ENCODE assay signal across 8 cellular contexts in the genomic region with DNA sequence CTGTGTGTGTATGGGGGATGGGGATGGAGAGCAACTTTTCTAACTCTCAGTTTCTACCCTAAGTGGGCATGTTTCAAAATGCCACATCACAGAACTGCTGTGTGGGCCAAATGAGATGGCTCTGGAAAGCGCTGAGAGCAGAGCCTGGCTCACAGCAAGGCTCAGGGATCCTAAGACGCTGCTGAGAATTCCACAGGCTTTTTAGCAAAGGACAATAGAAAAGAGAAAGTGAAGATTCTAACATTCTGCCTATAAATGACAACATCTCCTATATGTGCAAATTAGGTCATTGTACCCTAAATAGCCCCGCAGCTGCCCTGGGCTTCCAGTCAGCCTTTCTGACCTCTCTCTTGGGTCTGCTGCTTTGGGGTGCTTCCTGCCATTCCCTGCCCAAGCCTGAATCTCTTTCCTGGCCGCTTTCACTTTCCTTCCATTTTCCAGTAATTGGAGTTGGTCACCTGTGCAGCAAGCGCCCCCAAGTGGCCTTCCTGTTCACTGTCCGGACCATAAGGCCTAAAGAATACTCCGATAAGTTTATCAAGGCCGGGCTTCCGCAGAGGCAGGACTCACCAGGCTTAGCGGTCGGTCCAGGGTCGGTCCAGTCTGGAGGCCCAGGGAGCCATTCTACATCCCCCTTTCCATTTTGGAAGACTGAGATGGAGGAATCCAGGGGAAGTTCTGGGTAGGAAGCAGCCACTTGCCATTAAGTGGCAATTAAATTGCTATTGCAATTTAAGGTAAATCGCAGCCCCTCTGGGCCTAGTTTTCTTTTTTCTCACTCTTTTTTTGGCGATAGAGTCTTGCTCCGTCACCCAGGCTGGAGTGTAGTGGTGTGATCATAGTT. TPM values are rescaled to one million over a fixed set of nuclear protein-coding genes. Genes with fewer than 3 reads are reported as not detected.
DNase-seq lines count a peak whose midpoint lies in the region; TF ChIP-seq lines count a peak whose summit lies in the region.

No MANE protein-coding gene starts in this region.

- no peak for TF ChIP-seq EP300 in stomach (IDR thresholded peaks at IDR 0.05)

- WGBS in neuronal stem cell (ENCODE audit: extremely low coverage in 2 of 2, insufficient read length in 2 of 2, insufficient replicate concordance in 1 of 2), 2 donors, result no CpG with 5 or more reads among the region's 15 CpGs
- 11 to 16% (median 12%) methylated on average over 15 of the region's 15 CpGs for WGBS in stomach, 5 donors

- H3K27ac ChIP-seq in neuronal stem cell (replicated peaks; ENCODE audit: low read length) (peak overlapping the region; percentile 45), stomach (peak overlapping the region; percentile 49 to 86 (median 85))

- DNase-seq in EH (ENCODE audit: low read depth) (peak; percentile 91), Kasumi-1 (lab: John Stamatoyannopoulos, UW) (peak; percentile 55 to 60), SHP77 (lab: John Stamatoyannopoulos, UW) (peak; percentile 85 to 91), fibroblast of villous mesenchyme (ENCODE audit: low read depth) (peak; percentile 95), neuronal stem cell (ENCODE audit: low spot score) (peak; percentile 79), stomach (peak; percentile 94), cortex of kidney (lab: John Stamatoyannopoulos, UW) (no peak)
- DNase-seq in activated effector memory CD4-positive, alpha-beta T cell treated with anti-CD3 and anti-CD28 coated beads, Interleukin-2, amount 50 U/mL, for 16 hours, result peak; percentile 90

- no peak overlapping the region for H3K4ac ChIP-seq in neuronal stem cell (ENCODE audit: low read length)

- H3K27me3 ChIP-seq in neuronal stem cell (ENCODE audit: control insufficient read depth in 3 of 3, insufficient read depth in 3 of 3, low read depth in 1 of 3, low read length in 3 of 3) (no peaks in the 10 kb centered on the region), stomach (no peaks in the 10 kb centered on the region)

- peak; percentile 94 for TF ChIP-seq CTCF in fibroblast of villous mesenchyme (IDR thresholded peaks at IDR 0.05; ENCODE audit: insufficient read depth, low read depth, low read length)
- TF ChIP-seq CTCF in stomach (IDR thresholded peaks at IDR 0.05), result peak in 5 of 7 experiments; percentile 77 to 96 (median 88)

- H2BK120ac ChIP-seq in neuronal stem cell (ENCODE audit: low read depth, low read length), result no peak overlapping the region

- H2AK5ac ChIP-seq in neuronal stem cell (ENCODE audit: low read depth, low read length), result no peak overlapping the region

- TF ChIP-seq POLR2A in stomach (IDR thresholded peaks at IDR 0.05), result no peak

- no peak overlapping the region for H3K9ac ChIP-seq in neuronal stem cell (ENCODE audit: low read depth, low read length, poor library complexity)

- no peak overlapping the region for H2BK5ac ChIP-seq in neuronal stem cell (ENCODE audit: low read length)

- no peak overlapping the region for H3K4me2 ChIP-seq in neuronal stem cell (ENCODE audit: insufficient read depth, low read length, poor library complexity, severe bottlenecking)

- peak overlapping the region; percentile 89 for H2AFZ ChIP-seq in neuronal stem cell (ENCODE audit: low read length)

- peak overlapping the region; percentile 34 for H3K4me3 ChIP-seq in fibroblast of villous mesenchyme (ENCODE audit: low read depth, low read length)
- H3K4me3 ChIP-seq in neuronal stem cell (ENCODE audit: low read length in 2 of 2), result peak overlapping the region in 1 of 2 donors; percentile 25
- peak overlapping the region; percentile 27 to 40 (median 29) for H3K4me3 ChIP-seq in stomach

- peak overlapping the region; percentile 75 for H3K18ac ChIP-seq in neuronal stem cell (ENCODE audit: low read length)

- no peak overlapping the region for H3K23ac ChIP-seq in neuronal stem cell (ENCODE audit: low read depth, low read length, poor library complexity)

- intact Hi-C loops in stomach (cut with DNase I; ENCODE audit: low total_unique reads), result no loop called here

- H3K4me1 ChIP-seq in neuronal stem cell (ENCODE audit: control insufficient read depth in 2 of 2, insufficient read depth in 1 of 2, low read depth in 1 of 2, low read length in 2 of 2), result peaks cover 20 to 29% of the 10 kb centered on the region in 2 donors
- peaks cover 16 to 49% (median 32%) of the 10 kb centered on the region in 4 donors for H3K4me1 ChIP-seq in stomach

- peaks cover 4% of the 10 kb centered on the region for H3K79me1 ChIP-seq in neuronal stem cell (ENCODE audit: low read depth, low read length)

- H4K8ac ChIP-seq in neuronal stem cell (ENCODE audit: low read depth, low read length), result no peak overlapping the region

- H3K14ac ChIP-seq in neuronal stem cell (ENCODE audit: low read length), result no peak overlapping the region

- H4K91ac ChIP-seq in neuronal stem cell (ENCODE audit: low read depth, low read length, poor library complexity), result no peak overlapping the region

- no peak overlapping the region for H2BK15ac ChIP-seq in neuronal stem cell (ENCODE audit: low read length)

- H3K36me3 ChIP-seq in neuronal stem cell (replicated peaks in 1 of 2; ENCODE audit: control insufficient read depth in 2 of 2, insufficient read depth in 2 of 2, low read length in 2 of 2) (no peaks in the 10 kb centered on the region), stomach (no peaks in the 10 kb centered on the region)

- no peak overlapping the region for H2BK12ac ChIP-seq in neuronal stem cell (ENCODE audit: low read length)

- peaks cover under 1 to 8% of the 10 kb centered on the region in 2 donors for H3K9me3 ChIP-seq in neuronal stem cell (replicated peaks in 1 of 2; ENCODE audit: control insufficient read depth in 2 of 2, insufficient read depth in 1 of 2, low read depth in 1 of 2, low read length in 2 of 2)
- peaks cover 0 to 5% (median 0%) of the 10 kb centered on the region in 4 donors for H3K9me3 ChIP-seq in stomach

RNA-seq across cellular contexts. Expression of a gene that starts 6.7 kb away (rescaled TPM):
- 19.3 and 32.4 TPM in 2 replicates for total RNA-seq in fibroblast of villous mesenchyme
- polyA plus RNA-seq in neuronal stem cell (2013, experiment 1 of 2), result 144 TPM
- polyA plus RNA-seq in neuronal stem cell (2013, experiment 2 of 2), result 140 TPM
- total RNA-seq in stomach, result 100 to 1,000 TPM in 3 of 5 donors, 10 to 100 TPM in 2; 51.3 to 144 (median 109) TPM
- polyA plus RNA-seq in stomach, result 10 to 100 TPM; 17.6 to 88.7 (median 49.4) TPM

RNA-seq across cellular contexts. Expression of a gene that starts 30.4 kb away (rescaled TPM):
- 9.3 and 14.7 TPM in 2 replicates for total RNA-seq in fibroblast of villous mesenchyme
- polyA plus RNA-seq in neuronal stem cell (2013, experiment 1 of 2), result 54.0 TPM
- polyA plus RNA-seq in neuronal stem cell (2013, experiment 2 of 2), result 54.9 TPM
- total RNA-seq in stomach, result 10 to 100 TPM in 2 of 5 donors, 1 to 10 TPM in 3; 3.9 to 67.4 (median 8.1) TPM
- polyA plus RNA-seq in stomach, result 10 to 100 TPM; 15.3 to 29.6 (median 17.6) TPM

RNA-seq across cellular contexts. Expression of a gene that starts 36.4 kb away (rescaled TPM):
- total RNA-seq in fibroblast of villous mesenchyme (15.1 and 17.3 TPM in 2 replicates), stomach (10 to 100 TPM in 4 of 5 donors, 1 to 10 TPM in 1; 1.2 to 61.6 (median 22.7) TPM)
- polyA plus RNA-seq in neuronal stem cell (2013, experiment 1 of 2), result 25.0 TPM
- polyA plus RNA-seq in neuronal stem cell (2013, experiment 2 of 2), result 24.8 TPM
- 10 to 100 TPM; 17.9 to 21.8 (median 18.5) TPM for polyA plus RNA-seq in stomach

RNA-seq across cellular contexts. Expression of a gene that starts 54.3 kb away (rescaled TPM):
- total RNA-seq in fibroblast of villous mesenchyme (not detected in 2 replicates), stomach (10 to 100 TPM in 1 of 5 donors, 1 to 10 TPM in 1, not detected in 3; 2.8 to 15.2 TPM)
- not detected for polyA plus RNA-seq in neuronal stem cell (2013, experiment 1 of 2)
- polyA plus RNA-seq in neuronal stem cell (2013, experiment 2 of 2), result not detected
- polyA plus RNA-seq in stomach, result 10 to 100 TPM; 10.2 to 94.7 (median 44.1) TPM
